Comparison of ENCODE assay signal across 9 cellular contexts in the genomic region with DNA sequence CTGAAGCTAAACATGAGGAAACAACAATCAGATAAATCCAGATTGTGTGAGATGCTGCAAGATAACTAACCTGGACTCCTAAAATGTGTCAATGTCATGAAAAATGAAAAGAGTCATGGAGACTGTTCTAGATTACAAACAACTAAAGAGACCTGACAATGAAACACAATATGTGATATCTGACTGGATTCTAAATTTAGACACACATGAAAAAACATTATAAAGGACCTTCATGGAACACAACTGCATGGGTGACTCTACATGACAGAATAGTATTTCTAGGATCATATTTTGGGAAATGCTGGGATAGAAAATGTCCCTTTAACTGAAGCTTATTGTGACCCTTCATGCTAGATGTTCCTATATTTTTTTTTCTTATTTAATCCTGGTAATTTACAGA.
"Had no signal": no experiment of that assay in that cellular context is flagged by ENCODE, and none has a peak within 500 bp of the region (broad histone marks: within the 10 kb centered on the region; RNA-seq: fewer than 3 reads in every experiment).

No MANE protein-coding gene starts in this region.

- H3K4me1 ChIP-seq: HAP-1 had no signal

- H3K9me3 ChIP-seq: HAP-1 had no signal

- H3K27ac Mint-ChIP-seq: HFFc6, IgD-negative memory B cell had no signal

- H3K9me3 Mint-ChIP-seq: HFFc6 had no signal

- H3K27ac ChIP-seq: GM23248, HL-60 had no signal

- ATAC-seq: HCT116, HepG2 had no signal

- H3K4me3 ChIP-seq: GM23248, HAP-1 had no signal

- DNase-seq: GOT3, H7, HFFc6 had no signal

- H3K36me3 Mint-ChIP-seq: IgD-negative memory B cell had no signal

- H3K9ac ChIP-seq: GM23248 had no signal

- FAIRE-seq: HepG2 had no signal

- H3K27me3 Mint-ChIP-seq: IgD-negative memory B cell had no signal

- H2AFZ ChIP-seq: GM23248 had no signal

- H3K36me3 ChIP-seq: HAP-1 had no signal

- H3K4me3 Mint-ChIP-seq: HFFc6, IgD-negative memory B cell had no signal
